ENCODE assay signal across 8 cellular contexts in genomic region chr19:10718205-10719196, GRCh38. TPM values are rescaled to one million over a fixed set of nuclear protein-coding genes. Genes with fewer than 3 reads are reported as not detected.
DNase-seq lines count a peak whose midpoint lies in the region; ATAC-seq and TF ChIP-seq lines count a peak whose summit lies in the region.

No MANE protein-coding gene starts in this region.

- H3K9me3 ChIP-seq in ES-I3 (ENCODE audit: control insufficient read depth, insufficient read depth, low read length), result no peaks in the 10 kb centered on the region
- H3K9me3 ChIP-seq in transverse colon, result no peaks in the 10 kb centered on the region

- no peak for TF ChIP-seq CTCF in GM23338 (conservative IDR thresholded peaks at IDR 0.05; ENCODE audit: low read depth in 2 of 2)
- no peak for TF ChIP-seq CTCF in transverse colon (IDR thresholded peaks at IDR 0.05)

- H3F3A ChIP-seq in GM23338 (replicated peaks; ENCODE audit: low read depth), result peaks cover 3% of the 10 kb centered on the region; the same call in 1 of the 2 replicates

- 0 out of 2 replicates have a peak, but pooled peaks cover 4% of the 10 kb centered on the region for H3K4me1 ChIP-seq in ES-I3 (ENCODE audit: insufficient read depth, low read length)
- H3K4me1 ChIP-seq in GM23338 (ENCODE audit: insufficient read depth), result no peaks in the 10 kb centered on the region; the same call in 1 of the 2 replicates
- peaks cover 20 to 48% (median 38%) of the 10 kb centered on the region in 4 donors for H3K4me1 ChIP-seq in transverse colon

- no peak for TF ChIP-seq EP300 in transverse colon (IDR thresholded peaks at IDR 0.05; ENCODE audit: low read depth)

- H3K4me3 Mint-ChIP-seq in GM23338, result peak overlapping the region; percentile 95
- peak overlapping the region; percentile 100 for H3K4me3 Mint-ChIP-seq in natural killer cell treated with Interleukin-12 subunit alpha and Interleukin-12 subunit beta and Interleukin-15 and Interleukin-18, amount 100 ng/mL, for 72 hours

- no peak for TF ChIP-seq POLR2A in transverse colon (IDR thresholded peaks at IDR 0.05)

- 0 out of 2 replicates have a peak overlapping the region, but pooled peaks have one; percentile 15 for H2AFZ ChIP-seq in GM23338

- H3K9ac ChIP-seq in ES-I3 (ENCODE audit: low read depth, low read length), result peak overlapping the region; percentile 93

- H3K4me3 ChIP-seq in GM23338, result peak overlapping the region; percentile 69
- H3K4me3 ChIP-seq in transverse colon, result peak overlapping the region; percentile 81 to 100 (median 98)

- H3K27me3 Mint-ChIP-seq in GM23338 (ENCODE audit: insufficient read depth, low read depth, poor library complexity), result peaks cover 7% of the 10 kb centered on the region
- no peaks in the 10 kb centered on the region for H3K27me3 Mint-ChIP-seq in natural killer cell treated with Interleukin-12 subunit alpha and Interleukin-12 subunit beta and Interleukin-15 and Interleukin-18, amount 100 ng/mL, for 72 hours

- no peaks in the 10 kb centered on the region for H3K27me3 ChIP-seq in GM23338 (ENCODE audit: insufficient read depth)
- no peaks in the 10 kb centered on the region for H3K27me3 ChIP-seq in transverse colon

- intact Hi-C loops in transverse colon (cut with DNase I; ENCODE audit: low total_unique reads), result no loop called here

- H3K9me2 ChIP-seq in GM23338 (ENCODE audit: insufficient read depth), result no peaks in the 10 kb centered on the region

- H3K36me3 ChIP-seq in ES-I3 (ENCODE audit: insufficient read depth, low read length) (peaks cover 6% of the 10 kb centered on the region), GM23338 (ENCODE audit: insufficient read depth) (0 out of 2 replicates have a peak, but pooled peaks cover 2% of the 10 kb centered on the region), transverse colon (no peaks in the 10 kb centered on the region)

- peaks cover 2% of the 10 kb centered on the region; the same call in 1 of the 3 replicates for H3K9me3 Mint-ChIP-seq in GM23338
- no peaks in the 10 kb centered on the region for H3K9me3 Mint-ChIP-seq in natural killer cell treated with Interleukin-12 subunit alpha and Interleukin-12 subunit beta and Interleukin-15 and Interleukin-18, amount 100 ng/mL, for 72 hours

- H3K27ac ChIP-seq in GM23338 (ENCODE audit: low read depth), result no peak overlapping the region
- peak overlapping the region; percentile 96 to 99 (median 98) for H3K27ac ChIP-seq in transverse colon

- peak overlapping the region; percentile 94 for H3K4me2 ChIP-seq in GM23338

- H3K27ac Mint-ChIP-seq in GM23338, result peak overlapping the region; percentile 86
- peak overlapping the region; percentile 84 to 91 for H3K27ac Mint-ChIP-seq in natural killer cell treated with Interleukin-12 subunit alpha and Interleukin-12 subunit beta and Interleukin-15 and Interleukin-18, amount 100 ng/mL, for 72 hours

- peak; percentile 13 for ATAC-seq in GM23338
- peak; percentile 4 to 50 for ATAC-seq in natural killer cell treated with Interleukin-12 subunit alpha and Interleukin-12 subunit beta and Interleukin-15 and Interleukin-18, amount 100 ng/mL, for 72 hours

- 0 to 2% methylated on average over 2 to 17 of the region's 70 CpGs for whole genome bisulfite sequencing in transverse colon (ENCODE audit: low coverage in 1 of 2), 2 donors

- H3K79me2 ChIP-seq in GM23338 (replicated peaks; ENCODE audit: insufficient read depth), result peaks cover 53% of the 10 kb centered on the region

- in situ Hi-C loops in transverse colon (cut with MboI; ENCODE audit: low pct_ligation_motif_present in 1 of 4, low pct_unique_long_range_greater_than_20kb in 1 of 4, low sequenced_read_pairs in 3 of 4), result loop anchor here (10.0 to 25.0 kb wide), 3 partner anchors 46 to 144 kb away; partner anchors contain the start of gene CARM1 (in 2 of the 4)

- H3K4me1 Mint-ChIP-seq in GM23338, result peaks cover 10% of the 10 kb centered on the region
- H3K4me1 Mint-ChIP-seq in natural killer cell treated with Interleukin-12 subunit alpha and Interleukin-12 subunit beta and Interleukin-15 and Interleukin-18, amount 100 ng/mL, for 72 hours (ENCODE audit: low read depth in 2 of 2), result peaks cover 27 to 29% of the 10 kb centered on the region in 2 donors

- H4K20me1 ChIP-seq in GM23338 (replicated peaks; ENCODE audit: insufficient read depth), result peaks cover 37% of the 10 kb centered on the region

- peaks cover 9% of the 10 kb centered on the region; the same call in 2 of the 3 replicates for H3K36me3 Mint-ChIP-seq in GM23338 (ENCODE audit: low read depth)
- peaks cover 4% of the 10 kb centered on the region for H3K36me3 Mint-ChIP-seq in natural killer cell treated with Interleukin-12 subunit alpha and Interleukin-12 subunit beta and Interleukin-15 and Interleukin-18, amount 100 ng/mL, for 72 hours

- DNase-seq in GM23338 (ENCODE audit: low spot score) (peak; percentile 43), NCI-H146 treated with DMSO at 0.1 percent for 48 hours (lab: John Stamatoyannopoulos, UW; ENCODE audit: unreplicated experiment) (peak; percentile 16), fibroblast of gingiva (ENCODE audit: low read depth) (peak; percentile 32), transverse colon (peak; percentile 41), NCI-H524 treated with DMSO at 0.1 percent for 48 hours (lab: John Stamatoyannopoulos, UW) (no peak)
- peak; percentile 68 to 75 for DNase-seq in activated T-cell treated with anti-CD3 and anti-CD28 coated beads, Interleukin-2, amount 50 U/mL, for 48 hours
- DNase-seq in natural killer cell treated with Interleukin-12 subunit alpha and Interleukin-12 subunit beta and Interleukin-15 and Interleukin-18, amount 100 ng/mL, for 72 hours (ENCODE audit: low spot score), result peak; percentile 78

TF ChIP-seq in GM23338, 12 proteins besides CTCF, POLR2A, EP300 and RAD21 (continues in another document):
- TF ChIP-seq CREB1 (CRISPR knock-in tag; IDR thresholded peaks at IDR 0.05; ENCODE audit: low read depth) (no peak), STAT1 (IDR thresholded peaks at IDR 0.05; ENCODE audit: unreplicated experiment) (no peak), EZH2phosphoT487 (IDR thresholded peaks at IDR 0.05; ENCODE audit: unreplicated experiment) (no peak), POLR2AphosphoS5 (IDR thresholded peaks at IDR 0.05; ENCODE audit: low read depth) (no peak)

RNA-seq across cellular contexts. Expression of gene DNM2, which starts 0.6 kb away (rescaled TPM):
- 107 and 138 TPM in 2 replicates for total RNA-seq in GM23338 (2014; rRNA removed; shearing (Covaris generic))
- polyA plus RNA-seq in GM23338 (2016; fragmentation: Nextera tagmentation; extraction: Ambion mirVana), result 40.0 and 40.7 TPM in 2 replicates
- 100 to 1,000 TPM; 403 to 422 TPM for total RNA-seq in natural killer cell treated with Interleukin-12 subunit alpha and Interleukin-12 subunit beta and Interleukin-15 and Interleukin-18, amount 100 ng/mL, for 72 hours
- 1,000 to 10,000 TPM in 1 of 4 donors, 100 to 1,000 TPM in 3; 469 to 1,152 (median 585) TPM for total RNA-seq in transverse colon

RNA-seq across cellular contexts. Expression of gene QTRT1, which starts 17.3 kb away (rescaled TPM):
- 54.5 and 61.2 TPM in 2 replicates for total RNA-seq in GM23338 (2014; rRNA removed; shearing (Covaris generic))
- 77.4 and 83.5 TPM in 2 replicates for polyA plus RNA-seq in GM23338 (2016; fragmentation: Nextera tagmentation; extraction: Ambion mirVana)
- 100 to 1,000 TPM in 1 of 2 donors, 10 to 100 TPM in 1; 32.0 to 110 TPM for total RNA-seq in natural killer cell treated with Interleukin-12 subunit alpha and Interleukin-12 subunit beta and Interleukin-15 and Interleukin-18, amount 100 ng/mL, for 72 hours
- 100 to 1,000 TPM in 1 of 4 donors, 10 to 100 TPM in 3; 28.5 to 201 (median 39.9) TPM for total RNA-seq in transverse colon
